32 cellular contexts compared by ENCODE assay signal in the genomic region with DNA sequence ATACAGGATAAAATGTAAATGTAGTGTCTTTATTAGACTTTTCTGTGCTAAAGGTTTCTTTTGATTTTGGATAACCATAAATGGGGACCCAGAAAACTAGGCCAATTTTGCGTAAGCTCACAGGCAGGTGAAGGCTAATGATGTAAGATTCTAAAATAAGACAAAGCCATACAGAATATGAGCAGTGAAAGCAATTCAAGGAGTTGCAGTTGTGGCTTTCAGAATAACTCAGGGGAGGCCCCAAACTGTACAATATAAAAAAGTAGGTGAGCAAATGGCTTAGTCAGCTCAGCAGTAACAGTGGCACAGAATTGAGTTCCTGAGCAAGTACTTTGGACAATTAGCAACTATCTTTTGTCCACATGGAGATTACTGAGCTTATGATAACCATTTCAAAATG.
DNase-seq lines count a peak whose midpoint lies in the region; ATAC-seq and TF ChIP-seq lines count a peak whose summit lies in the region.
"Had no signal": no experiment of that assay in that cellular context is flagged by ENCODE, and none has a peak within 500 bp of the region (broad histone marks: within the 10 kb centered on the region; RNA-seq: fewer than 3 reads in every experiment).

No MANE protein-coding gene starts in this region.

- H3K4me1 ChIP-seq in HAP-1, result no peaks in the 10 kb centered on the region
- H3K4me1 ChIP-seq: colonic mucosa, thyroid gland had no signal

- intact Hi-C loops in activated CD8-positive, alpha-beta T cell treated with anti-CD3 and anti-CD28 coated beads for 36 hours (cut with micrococcal nuclease), result no loop called here

- no peaks in the 10 kb centered on the region for H3K36me3 Mint-ChIP-seq in activated CD8-positive, alpha-beta T cell treated with anti-CD3 and anti-CD28 coated beads for 36 hours (ENCODE audit: low read depth)
- H3K36me3 Mint-ChIP-seq in activated CD8-positive, alpha-beta T cell treated with anti-CD3 and anti-CD28 coated beads, Interleukin-2, amount 10 ng/mL, durations not matched to agents 7 days and 5 days (ENCODE audit: low read depth), result no peaks in the 10 kb centered on the region
- H3K36me3 Mint-ChIP-seq: activated naive CD8-positive, alpha-beta T cell treated with anti-CD3 and anti-CD28 coated beads, Interleukin-2, amount 10 ng/mL, durations not matched to agents 7 days and 5 days; naive B cell had no signal

- TF ChIP-seq CTCF in activated CD8-positive, alpha-beta T cell treated with anti-CD3 and anti-CD28 coated beads for 36 hours (IDR thresholded peaks at IDR 0.05), result no peak
- TF ChIP-seq CTCF in VCaP (conservative IDR thresholded peaks at IDR 0.05), result no peak

- POLR2A ChIA-PET in activated CD8-positive, alpha-beta T cell treated with anti-CD3 and anti-CD28 coated beads for 36 hours (lab: Charles Lee), result interaction anchor here (0.8 kb wide), 1 partner anchor 68 kb away, joined by 3 read pairs; no protein-coding TSS in a partner anchor
- POLR2A ChIA-PET in activated CD8-positive, alpha-beta T cell treated with anti-CD3 and anti-CD28 coated beads, Interleukin-2, amount 10 ng/mL, durations not matched to agents 7 days and 5 days (lab: Charles Lee), result no interaction called here

- ATAC-seq in activated CD8-positive, alpha-beta T cell treated with anti-CD3 and anti-CD28 coated beads for 36 hours, result peak; percentile 64
- no peak for ATAC-seq in activated CD8-positive, alpha-beta T cell treated with anti-CD3 and anti-CD28 coated beads, Interleukin-2, amount 10 ng/mL, durations not matched to agents 7 days and 5 days
- ATAC-seq in GM18868 (IDR thresholded peaks at IDR 0.05; ENCODE audit: unreplicated experiment) (peak; percentile 92), HG03095 (IDR thresholded peaks at IDR 0.05; ENCODE audit: unreplicated experiment) (peak; percentile 62), GM18502 (IDR thresholded peaks at IDR 0.05; ENCODE audit: poor library complexity, unreplicated experiment) (no peak)
- ATAC-seq: lower lobe of right lung, right cardiac atrium had no signal

- CTCF ChIA-PET in activated CD8-positive, alpha-beta T cell treated with anti-CD3 and anti-CD28 coated beads for 36 hours (lab: Charles Lee), result no interaction called here
- CTCF ChIA-PET in activated CD8-positive, alpha-beta T cell treated with anti-CD3 and anti-CD28 coated beads, Interleukin-2, amount 10 ng/mL, durations not matched to agents 7 days and 5 days (lab: Charles Lee), result no interaction called here

- H3K27ac Mint-ChIP-seq in activated CD8-positive, alpha-beta T cell treated with anti-CD3 and anti-CD28 coated beads for 36 hours, result no peak overlapping the region
- no peak overlapping the region for H3K27ac Mint-ChIP-seq in activated CD8-positive, alpha-beta T cell treated with anti-CD3 and anti-CD28 coated beads, Interleukin-2, amount 10 ng/mL, durations not matched to agents 7 days and 5 days
- H3K27ac Mint-ChIP-seq: activated naive CD8-positive, alpha-beta T cell treated with anti-CD3 and anti-CD28 coated beads, Interleukin-2, amount 10 ng/mL, durations not matched to agents 7 days and 5 days; activated T-helper 2 cell treated with anti-CD3 and anti-CD28 coated beads, Interferon-gamma antibody, Interleukin-2, Interleukin-4, amounts not matched to agents 10 μg/mL and 5 μg/mL and 100 μg/mL, durations not matched to agents 14 hours and 24 hours and 36 hours; H9 had no signal

- no peak overlapping the region for H3K4me3 ChIP-seq in HAP-1
- H3K4me3 ChIP-seq: cardiac muscle cell, colonic mucosa, lower lobe of right lung, thyroid gland, vagina had no signal

- H3K27me3 ChIP-seq in HAP-1 (ENCODE audit: low read depth), result no peaks in the 10 kb centered on the region
- H3K27me3 ChIP-seq: cardiac muscle cell, colonic mucosa, thyroid gland, vagina had no signal

- no peaks in the 10 kb centered on the region for H3K36me3 ChIP-seq in HAP-1 (replicated peaks)
- H3K36me3 ChIP-seq: cardiac muscle cell, colonic mucosa, lower lobe of right lung, thyroid gland, vagina had no signal

- H3K27me3 Mint-ChIP-seq in activated CD8-positive, alpha-beta T cell treated with anti-CD3 and anti-CD28 coated beads for 36 hours, result peaks cover 24% of the 10 kb centered on the region
- peaks cover 9% of the 10 kb centered on the region for H3K27me3 Mint-ChIP-seq in activated CD8-positive, alpha-beta T cell treated with anti-CD3 and anti-CD28 coated beads, Interleukin-2, amount 10 ng/mL, durations not matched to agents 7 days and 5 days (ENCODE audit: low read depth)

- DNase-seq in activated CD8-positive, alpha-beta T cell treated with anti-CD3 and anti-CD28 coated beads for 36 hours, result no peak
- DNase-seq in activated CD8-positive, alpha-beta T cell treated with anti-CD3 and anti-CD28 coated beads, Interleukin-2, amount 10 ng/mL, durations not matched to agents 7 days and 5 days, result no peak
- no peak for DNase-seq in GM19240 (ENCODE audit: insufficient read length, low spot score)
- no peak for DNase-seq in HAP-1 (ENCODE audit: low spot score in 2 of 2)
- DNase-seq: activated CD4-positive, alpha-beta T cell treated with anti-CD3 and anti-CD28 coated beads, Interleukin-2, amount 50 U/mL, for 1 hour; activated naive CD8-positive, alpha-beta T cell treated with anti-CD3 and anti-CD28 coated beads, Interleukin-2, amount 10 ng/mL, durations not matched to agents 7 days and 5 days; colonic mucosa; COR-L47; effector CD8-positive, alpha-beta T cell; H9; hypothalamus; IMR-90; lower lobe of right lung; midbrain; naive B cell; NCI-H446; NCI-H748 treated with DMSO at 0.1 percent for 48 hours; posterior cingulate gyrus; right cardiac atrium; SIG-M5; stimulated activated CD4-positive, alpha-beta T cell treated with anti-CD3 and anti-CD28 coated beads, Interleukin-2, amount 100 ng/mL, for 24 hours; stimulated activated CD8-positive, alpha-beta memory T cell treated with anti-CD3 and anti-CD28 coated beads, Interleukin-4, amount 100 ng/mL, for 48 hours; SW 1271; thyroid gland had no signal

- no peak overlapping the region for H3K4me3 Mint-ChIP-seq in activated CD8-positive, alpha-beta T cell treated with anti-CD3 and anti-CD28 coated beads for 36 hours
- no peak overlapping the region for H3K4me3 Mint-ChIP-seq in activated CD8-positive, alpha-beta T cell treated with anti-CD3 and anti-CD28 coated beads, Interleukin-2, amount 10 ng/mL, durations not matched to agents 7 days and 5 days
- H3K4me3 Mint-ChIP-seq: activated naive CD8-positive, alpha-beta T cell treated with anti-CD3 and anti-CD28 coated beads, Interleukin-2, amount 10 ng/mL, durations not matched to agents 7 days and 5 days; H9; naive B cell had no signal

- in situ Hi-C loops in HAP-1 (cut with MboI; ENCODE audit: low sequenced_read_pairs), result no loop called here

- H3K27ac ChIP-seq in VCaP, result peak overlapping the region; percentile 53
- H3K27ac ChIP-seq: C4-2B, cardiac muscle cell, colonic mucosa, lower lobe of right lung, thyroid gland, vagina had no signal

- no peaks in the 10 kb centered on the region for H3K9me3 Mint-ChIP-seq in activated CD8-positive, alpha-beta T cell treated with anti-CD3 and anti-CD28 coated beads for 36 hours
- no peaks in the 10 kb centered on the region for H3K9me3 Mint-ChIP-seq in activated CD8-positive, alpha-beta T cell treated with anti-CD3 and anti-CD28 coated beads, Interleukin-2, amount 10 ng/mL, durations not matched to agents 7 days and 5 days (ENCODE audit: insufficient read depth)
- H3K9me3 Mint-ChIP-seq: activated naive CD8-positive, alpha-beta T cell treated with anti-CD3 and anti-CD28 coated beads, Interleukin-2, amount 10 ng/mL, durations not matched to agents 7 days and 5 days; activated T-helper 2 cell treated with anti-CD3 and anti-CD28 coated beads, Interferon-gamma antibody, Interleukin-2, Interleukin-4, amounts not matched to agents 10 μg/mL and 5 μg/mL and 100 μg/mL, durations not matched to agents 14 hours and 24 hours and 36 hours; H9 had no signal

- H3K4me1 Mint-ChIP-seq in activated CD8-positive, alpha-beta T cell treated with anti-CD3 and anti-CD28 coated beads for 36 hours (ENCODE audit: low read depth), result no peaks in the 10 kb centered on the region
- H3K4me1 Mint-ChIP-seq in activated CD8-positive, alpha-beta T cell treated with anti-CD3 and anti-CD28 coated beads, Interleukin-2, amount 10 ng/mL, durations not matched to agents 7 days and 5 days (ENCODE audit: low read depth), result no peaks in the 10 kb centered on the region
- H3K4me1 Mint-ChIP-seq: naive B cell had no signal

- no peaks in the 10 kb centered on the region for H3K9me3 ChIP-seq in HAP-1
- H3K9me3 ChIP-seq: colonic mucosa, lower lobe of right lung, thyroid gland, vagina had no signal

Comparison
In these comparisons a context has a peak if more than half of its experiments do, and no peak if none do; other contexts are left out.
1. ATAC-seq: peak in activated CD8-positive, alpha-beta T cell treated with anti-CD3 and anti-CD28 coated beads for 36 hours (single experiment), GM18868 (single experiment) and HG03095 (single experiment); none in activated CD8-positive, alpha-beta T cell treated with anti-CD3 and anti-CD28 coated beads, Interleukin-2, amount 10 ng/mL, durations not matched to agents 7 days and 5 days (single experiment) and GM18502 (single experiment).